In genomic region chr20:20002101-20002998, GRCh38 we compare ENCODE assay signal across 1 cellular context.
TF ChIP-seq lines count a peak whose summit lies in the region.

No MANE protein-coding gene starts in this region.

TF ChIP-seq in HepG2, 621 proteins besides CTCF, POLR2A, EP300 and RAD21 (continued from another document and continues in another):
- TF ChIP-seq, protein P1, sequence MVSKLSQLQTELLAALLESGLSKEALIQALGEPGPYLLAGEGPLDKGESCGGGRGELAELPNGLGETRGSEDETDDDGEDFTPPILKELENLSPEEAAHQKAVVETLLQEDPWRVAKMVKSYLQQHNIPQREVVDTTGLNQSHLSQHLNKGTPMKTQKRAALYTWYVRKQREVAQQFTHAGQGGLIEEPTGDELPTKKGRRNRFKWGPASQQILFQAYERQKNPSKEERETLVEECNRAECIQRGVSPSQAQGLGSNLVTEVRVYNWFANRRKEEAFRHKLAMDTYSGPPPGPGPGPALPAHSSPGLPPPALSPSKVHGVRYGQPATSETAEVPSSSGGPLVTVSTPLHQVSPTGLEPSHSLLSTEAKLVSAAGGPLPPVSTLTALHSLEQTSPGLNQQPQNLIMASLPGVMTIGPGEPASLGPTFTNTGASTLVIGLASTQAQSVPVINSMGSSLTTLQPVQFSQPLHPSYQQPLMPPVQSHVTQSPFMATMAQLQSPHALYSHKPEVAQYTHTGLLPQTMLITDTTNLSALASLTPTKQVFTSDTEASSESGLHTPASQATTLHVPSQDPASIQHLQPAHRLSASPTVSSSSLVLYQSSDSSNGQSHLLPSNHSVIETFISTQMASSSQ (IDR thresholded peaks at IDR 0.05; ENCODE audit: low read depth) = peak; percentile 40
- TF ChIP-seq, protein P1 (CRISPR knock-in tag; IDR thresholded peaks at IDR 0.05; ENCODE audit: borderline replicate concordance) = peak; percentile 30; the same call in 1 of the 2 replicates
- TF ChIP-seq ZNF564 (CRISPR knock-in tag; IDR thresholded peaks at IDR 0.05) (no peak), KAT7 (CRISPR knock-in tag; IDR thresholded peaks at IDR 0.05; ENCODE audit: borderline replicate concordance) (peak; percentile 61; the same call in 1 of the 2 replicates), ZNF589 (CRISPR knock-in tag; conservative IDR thresholded peaks at IDR 0.05) (peak; percentile 51; the same call in 1 of the 2 replicates), TMF1 (CRISPR knock-in tag; IDR thresholded peaks at IDR 0.05; ENCODE audit: low read depth) (no peak), SAP130 (CRISPR knock-in tag; IDR thresholded peaks at IDR 0.05; ENCODE audit: low read depth) (peak; percentile 53), KDM6A (CRISPR knock-in tag; IDR thresholded peaks at IDR 0.05; ENCODE audit: low read depth) (peak; percentile 87), GFI1 (CRISPR knock-in tag; IDR thresholded peaks at IDR 0.05; ENCODE audit: borderline replicate concordance) (peak; percentile 44; the same call in 1 of the 2 replicates), SALL1 (CRISPR knock-in tag; IDR thresholded peaks at IDR 0.05) (peak; percentile 98), ZNF747 (CRISPR knock-in tag; IDR thresholded peaks at IDR 0.05; ENCODE audit: borderline replicate concordance) (0 out of 2 replicates have a peak, but pooled peaks have one; percentile 14), NR2F1 (CRISPR knock-in tag; IDR thresholded peaks at IDR 0.05) (peak; percentile 39 to 49; a peak in 2 of 4 replicates), RXRA (CRISPR knock-in tag; IDR thresholded peaks at IDR 0.05) (peak; percentile 99), KMT2B (CRISPR knock-in tag; IDR thresholded peaks at IDR 0.05) (peak; percentile 26; the same call in 1 of the 2 replicates), ZNF674 (CRISPR knock-in tag; IDR thresholded peaks at IDR 0.05; ENCODE audit: low read depth) (no peak), FOXC1 (CRISPR knock-in tag; IDR thresholded peaks at IDR 0.05; ENCODE audit: borderline replicate concordance) (no peak), ZMYM3 (CRISPR knock-in tag; IDR thresholded peaks at IDR 0.05) (peak; percentile 89), ZNF567 (CRISPR knock-in tag; IDR thresholded peaks at IDR 0.05; ENCODE audit: borderline replicate concordance) (no peak), LCORL (IDR thresholded peaks at IDR 0.05) (no peak), LCORL (CRISPR knock-in tag; IDR thresholded peaks at IDR 0.05) (peak; percentile 47; the same call in 1 of the 2 replicates), MED8 (CRISPR knock-in tag; IDR thresholded peaks at IDR 0.05; ENCODE audit: insufficient replicate concordance) (no peak), TGIF2 (CRISPR knock-in tag; IDR thresholded peaks at IDR 0.05) (peak; percentile 73; the same call in 1 of the 2 replicates), MBD4 (IDR thresholded peaks at IDR 0.05; ENCODE audit: borderline replicate concordance, low read length) (0 out of 2 replicates have a peak, but pooled peaks have one; percentile 7), NFE2L2 (IDR thresholded peaks at IDR 0.05; ENCODE audit: low read length) (peak; percentile 96), ZNF281 (CRISPR knock-in tag; IDR thresholded peaks at IDR 0.05; ENCODE audit: borderline replicate concordance) (no peak; the same call in 1 of the 2 replicates), NAIF1 (CRISPR knock-in tag; IDR thresholded peaks at IDR 0.05; ENCODE audit: borderline replicate concordance) (peak; percentile 74; the same call in 1 of the 2 replicates), TBX2 (CRISPR knock-in tag; IDR thresholded peaks at IDR 0.05; ENCODE audit: borderline replicate concordance) (peak; percentile 59; the same call in 1 of the 2 replicates), SNAPC2 (CRISPR knock-in tag; IDR thresholded peaks at IDR 0.05) (peak; percentile 17; the same call in 1 of the 2 replicates), FOXO1 (CRISPR knock-in tag; IDR thresholded peaks at IDR 0.05) (peak; percentile 78), ETV6 (CRISPR knock-in tag; conservative IDR thresholded peaks at IDR 0.05) (no peak), XBP1 (CRISPR knock-in tag; IDR thresholded peaks at IDR 0.05) (no peak), KMT2A (CRISPR knock-in tag; IDR thresholded peaks at IDR 0.05) (0 out of 2 replicates have a peak, but pooled peaks have one; percentile 49), ARID5B (CRISPR knock-in tag; IDR thresholded peaks at IDR 0.05) (peak; percentile 67), KLF16 (CRISPR knock-in tag; IDR thresholded peaks at IDR 0.05) (0 out of 4 replicates have a peak, but pooled peaks of 1 of the 2 experiments have one; percentile 39), ZNF577 (CRISPR knock-in tag; IDR thresholded peaks at IDR 0.05; ENCODE audit: borderline replicate concordance, low read depth) (no peak), IRF2 (CRISPR knock-in tag; IDR thresholded peaks at IDR 0.05) (peak; percentile 72; the same call in 1 of the 2 replicates), POGZ (CRISPR knock-in tag; IDR thresholded peaks at IDR 0.05) (peak; percentile 71), ZFP1 (CRISPR knock-in tag; IDR thresholded peaks at IDR 0.05) (no peak; the same call in 1 of the 2 replicates), ADNP (CRISPR knock-in tag; IDR thresholded peaks at IDR 0.05) (no peak), ZNF879 (CRISPR knock-in tag; IDR thresholded peaks at IDR 0.05) (no peak), ZFX (CRISPR knock-in tag; IDR thresholded peaks at IDR 0.05; ENCODE audit: low read depth) (peak; percentile 21; the same call in 1 of the 2 replicates), ELF4 (CRISPR knock-in tag; IDR thresholded peaks at IDR 0.05; ENCODE audit: borderline replicate concordance) (no peak), PCBP1 (IDR thresholded peaks at IDR 0.05; ENCODE audit: borderline replicate concordance, low read depth, low read length) (no peak), PHF21A (CRISPR knock-in tag; IDR thresholded peaks at IDR 0.05) (0 out of 2 replicates have a peak, but pooled peaks have one; percentile 65)
- TF ChIP-seq, protein P2, sequence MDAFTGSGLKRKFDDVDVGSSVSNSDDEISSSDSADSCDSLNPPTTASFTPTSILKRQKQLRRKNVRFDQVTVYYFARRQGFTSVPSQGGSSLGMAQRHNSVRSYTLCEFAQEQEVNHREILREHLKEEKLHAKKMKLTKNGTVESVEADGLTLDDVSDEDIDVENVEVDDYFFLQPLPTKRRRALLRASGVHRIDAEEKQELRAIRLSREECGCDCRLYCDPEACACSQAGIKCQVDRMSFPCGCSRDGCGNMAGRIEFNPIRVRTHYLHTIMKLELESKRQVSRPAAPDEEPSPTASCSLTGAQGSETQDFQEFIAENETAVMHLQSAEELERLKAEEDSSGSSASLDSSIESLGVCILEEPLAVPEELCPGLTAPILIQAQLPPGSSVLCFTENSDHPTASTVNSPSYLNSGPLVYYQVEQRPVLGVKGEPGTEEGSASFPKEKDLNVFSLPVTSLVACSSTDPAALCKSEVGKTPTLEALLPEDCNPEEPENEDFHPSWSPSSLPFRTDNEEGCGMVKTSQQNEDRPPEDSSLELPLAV (CRISPR knock-in tag; conservative IDR thresholded peaks at IDR 0.05; ENCODE audit: low read depth) = no peak
- TF ChIP-seq, protein P3, sequence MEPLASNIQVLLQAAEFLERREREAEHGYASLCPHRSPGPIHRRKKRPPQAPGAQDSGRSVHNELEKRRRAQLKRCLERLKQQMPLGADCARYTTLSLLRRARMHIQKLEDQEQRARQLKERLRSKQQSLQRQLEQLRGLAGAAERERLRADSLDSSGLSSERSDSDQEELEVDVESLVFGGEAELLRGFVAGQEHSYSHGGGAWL (CRISPR knock-in tag; IDR thresholded peaks at IDR 0.05) = peak; percentile 42; the same call in 1 of the 2 replicates
- TF ChIP-seq, protein P4, sequence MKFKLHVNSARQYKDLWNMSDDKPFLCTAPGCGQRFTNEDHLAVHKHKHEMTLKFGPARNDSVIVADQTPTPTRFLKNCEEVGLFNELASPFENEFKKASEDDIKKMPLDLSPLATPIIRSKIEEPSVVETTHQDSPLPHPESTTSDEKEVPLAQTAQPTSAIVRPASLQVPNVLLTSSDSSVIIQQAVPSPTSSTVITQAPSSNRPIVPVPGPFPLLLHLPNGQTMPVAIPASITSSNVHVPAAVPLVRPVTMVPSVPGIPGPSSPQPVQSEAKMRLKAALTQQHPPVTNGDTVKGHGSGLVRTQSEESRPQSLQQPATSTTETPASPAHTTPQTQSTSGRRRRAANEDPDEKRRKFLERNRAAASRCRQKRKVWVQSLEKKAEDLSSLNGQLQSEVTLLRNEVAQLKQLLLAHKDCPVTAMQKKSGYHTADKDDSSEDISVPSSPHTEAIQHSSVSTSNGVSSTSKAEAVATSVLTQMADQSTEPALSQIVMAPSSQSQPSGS (CRISPR knock-in tag; IDR thresholded peaks at IDR 0.05) = 0 out of 2 replicates have a peak, but pooled peaks have one; percentile 25
- TF ChIP-seq, protein P5, sequence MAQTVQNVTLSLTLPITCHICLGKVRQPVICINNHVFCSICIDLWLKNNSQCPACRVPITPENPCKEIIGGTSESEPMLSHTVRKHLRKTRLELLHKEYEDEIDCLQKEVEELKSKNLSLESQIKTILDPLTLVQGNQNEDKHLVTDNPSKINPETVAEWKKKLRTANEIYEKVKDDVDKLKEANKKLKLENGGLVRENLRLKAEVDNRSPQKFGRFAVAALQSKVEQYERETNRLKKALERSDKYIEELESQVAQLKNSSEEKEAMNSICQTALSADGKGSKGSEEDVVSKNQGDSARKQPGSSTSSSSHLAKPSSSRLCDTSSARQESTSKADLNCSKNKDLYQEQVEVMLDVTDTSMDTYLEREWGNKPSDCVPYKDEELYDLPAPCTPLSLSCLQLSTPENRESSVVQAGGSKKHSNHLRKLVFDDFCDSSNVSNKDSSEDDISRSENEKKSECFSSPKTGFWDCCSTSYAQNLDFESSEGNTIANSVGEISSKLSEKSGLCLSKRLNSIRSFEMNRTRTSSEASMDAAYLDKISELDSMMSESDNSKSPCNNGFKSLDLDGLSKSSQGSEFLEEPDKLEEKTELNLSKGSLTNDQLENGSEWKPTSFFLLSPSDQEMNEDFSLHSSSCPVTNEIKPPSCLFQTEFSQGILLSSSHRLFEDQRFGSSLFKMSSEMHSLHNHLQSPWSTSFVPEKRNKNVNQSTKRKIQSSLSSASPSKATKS (CRISPR knock-in tag; IDR thresholded peaks at IDR 0.05) = no peak
- TF ChIP-seq, protein P6, sequence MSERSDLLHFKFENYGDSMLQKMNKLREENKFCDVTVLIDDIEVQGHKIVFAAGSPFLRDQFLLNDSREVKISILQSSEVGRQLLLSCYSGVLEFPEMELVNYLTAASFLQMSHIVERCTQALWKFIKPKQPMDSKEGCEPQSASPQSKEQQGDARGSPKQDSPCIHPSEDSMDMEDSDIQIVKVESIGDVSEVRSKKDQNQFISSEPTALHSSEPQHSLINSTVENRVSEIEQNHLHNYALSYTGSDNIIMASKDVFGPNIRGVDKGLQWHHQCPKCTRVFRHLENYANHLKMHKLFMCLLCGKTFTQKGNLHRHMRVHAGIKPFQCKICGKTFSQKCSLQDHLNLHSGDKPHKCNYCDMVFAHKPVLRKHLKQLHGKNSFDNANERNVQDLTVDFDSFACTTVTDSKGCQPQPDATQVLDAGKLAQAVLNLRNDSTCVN (CRISPR knock-in tag; IDR thresholded peaks at IDR 0.05; ENCODE audit: borderline replicate concordance) = 0 out of 2 replicates have a peak, but pooled peaks have one; percentile 43
